8 cellular contexts compared by ENCODE assay signal in genomic region chr16:54936979-54937672, GRCh38. TPM values are rescaled to one million over a fixed set of nuclear protein-coding genes. Genes with fewer than 3 reads are reported as not detected.
DNase-seq lines count a peak whose midpoint lies in the region; ATAC-seq and TF ChIP-seq lines count a peak whose summit lies in the region.

No MANE protein-coding gene starts in this region.

- no peaks in the 10 kb centered on the region for H3K36me3 ChIP-seq in Panc1 (ENCODE audit: control insufficient read depth, insufficient read depth, low read length)

- H3K4me3 Mint-ChIP-seq in progenitor cell of endocrine pancreas (ENCODE audit: low read depth) = peak overlapping the region; percentile 42
- H3K4me3 Mint-ChIP-seq in natural killer cell treated with Interleukin-12 subunit alpha and Interleukin-12 subunit beta and Interleukin-15 and Interleukin-18, amount 100 ng/mL, for 72 hours = no peak overlapping the region

- H3K36me3 Mint-ChIP-seq in progenitor cell of endocrine pancreas (ENCODE audit: insufficient read depth) = no peaks in the 10 kb centered on the region
- no peaks in the 10 kb centered on the region for H3K36me3 Mint-ChIP-seq in natural killer cell treated with Interleukin-12 subunit alpha and Interleukin-12 subunit beta and Interleukin-15 and Interleukin-18, amount 100 ng/mL, for 72 hours

- TF ChIP-seq CTCF in Panc1 (IDR thresholded peaks at IDR 0.05) = peak; percentile 58
- peak; percentile 55 for TF ChIP-seq CTCF in fibroblast of villous mesenchyme (IDR thresholded peaks at IDR 0.05; ENCODE audit: insufficient read depth, low read depth, low read length)
- peak; percentile 90 for TF ChIP-seq CTCF in progenitor cell of endocrine pancreas (IDR thresholded peaks at IDR 0.05; ENCODE audit: unreplicated experiment)

- no peaks in the 10 kb centered on the region for H3K9me3 ChIP-seq in Panc1 (ENCODE audit: control insufficient read depth, insufficient read depth, low read depth, low read length)

- no peaks in the 10 kb centered on the region for H3K27me3 ChIP-seq in Panc1 (ENCODE audit: control insufficient read depth, insufficient read depth, low read length)

- CTCF ChIA-PET in Panc1 (lab: Charles Lee) = no interaction called here

- no peak overlapping the region for H3K27ac ChIP-seq in Panc1 (ENCODE audit: low read length)

- no peaks in the 10 kb centered on the region for H3K4me1 ChIP-seq in Panc1 (ENCODE audit: control insufficient read depth, insufficient read depth, low read length)

- H3K9me3 Mint-ChIP-seq in progenitor cell of endocrine pancreas (ENCODE audit: low read depth) = no peaks in the 10 kb centered on the region
- no peaks in the 10 kb centered on the region for H3K9me3 Mint-ChIP-seq in natural killer cell treated with Interleukin-12 subunit alpha and Interleukin-12 subunit beta and Interleukin-15 and Interleukin-18, amount 100 ng/mL, for 72 hours

- H3K4me1 Mint-ChIP-seq in progenitor cell of endocrine pancreas (ENCODE audit: low read depth) = peaks cover 10% of the 10 kb centered on the region
- H3K4me1 Mint-ChIP-seq in natural killer cell treated with Interleukin-12 subunit alpha and Interleukin-12 subunit beta and Interleukin-15 and Interleukin-18, amount 100 ng/mL, for 72 hours (ENCODE audit: low read depth in 2 of 2) = peaks cover 8 to 9% of the 10 kb centered on the region in 2 donors

- POLR2A ChIA-PET in Panc1 (lab: Charles Lee) = no interaction called here

- no peak overlapping the region for H3K27ac Mint-ChIP-seq in progenitor cell of endocrine pancreas
- H3K27ac Mint-ChIP-seq in natural killer cell treated with Interleukin-12 subunit alpha and Interleukin-12 subunit beta and Interleukin-15 and Interleukin-18, amount 100 ng/mL, for 72 hours = no peak overlapping the region

- in situ Hi-C loops in Panc1 (cut with HindIII; ENCODE audit: low pct_unique_long_range_greater_than_20kb, low sequenced_read_pairs) = no loop called here

- no TSS peak for BruUV-seq in Panc1 (replicated peaks; lab: Mats Ljungman, UMichigan)

- H3K27me3 Mint-ChIP-seq in progenitor cell of endocrine pancreas = peaks cover 91% of the 10 kb centered on the region
- peaks cover 48 to 65% of the 10 kb centered on the region in 2 donors for H3K27me3 Mint-ChIP-seq in natural killer cell treated with Interleukin-12 subunit alpha and Interleukin-12 subunit beta and Interleukin-15 and Interleukin-18, amount 100 ng/mL, for 72 hours

- DNase-seq in GM04504 (ENCODE audit: low read depth) (peak; percentile 70), Panc1 (ENCODE audit: low read depth, low spot score) (no peak), fibroblast of villous mesenchyme (ENCODE audit: low read depth) (no peak), progenitor cell of endocrine pancreas (ENCODE audit: low spot score, unreplicated experiment) (peak; percentile 56), glomerular visceral epithelial cell (ENCODE audit: extremely low spot score) (no peak), SIG-M5 treated with dmso at 0.1 percent for 504 hours (lab: John Stamatoyannopoulos, UW; ENCODE audit: unreplicated experiment) (no peak)
- no peak for DNase-seq in natural killer cell treated with Interleukin-12 subunit alpha and Interleukin-12 subunit beta and Interleukin-15 and Interleukin-18, amount 100 ng/mL, for 72 hours (ENCODE audit: low spot score)

- intact Hi-C loops in Panc1 (cut with micrococcal nuclease; ENCODE audit: unreplicated experiment) = no loop called here

- H3K4me3 ChIP-seq in Panc1 (ENCODE audit: low read depth in 2 of 2, low read length in 2 of 2) (no peak overlapping the region), fibroblast of villous mesenchyme (ENCODE audit: low read depth, low read length) (peak overlapping the region; percentile 3)

- ATAC-seq in Panc1 (no peak), GM21786 (IDR thresholded peaks at IDR 0.05; ENCODE audit: unreplicated experiment) (no peak)
- no peak for ATAC-seq in natural killer cell treated with Interleukin-12 subunit alpha and Interleukin-12 subunit beta and Interleukin-15 and Interleukin-18, amount 100 ng/mL, for 72 hours

RNA-seq across cellular contexts. Expression of gene IRX5, which starts 6.5 kb away (rescaled TPM):
- total RNA-seq in Panc1 (2021; ENCODE audit: unreplicated experiment) (2.7 TPM), fibroblast of villous mesenchyme (under 0.01 TPM in 1 of 2 replicates, not detected in the other), progenitor cell of endocrine pancreas (1.2 and 1.6 TPM in 2 replicates)
- polyA plus RNA-seq in Panc1 (2012; ENCODE audit: insufficient read length) = 1.8 TPM
- not detected for total RNA-seq in natural killer cell treated with Interleukin-12 subunit alpha and Interleukin-12 subunit beta and Interleukin-15 and Interleukin-18, amount 100 ng/mL, for 72 hours

Comparison
In these comparisons a context has a peak if more than half of its experiments do, and no peak if none do; other contexts are left out.
1. DNase-seq: peak in GM04504 (single experiment) and progenitor cell of endocrine pancreas (single experiment); none in Panc1 (single experiment), fibroblast of villous mesenchyme (single experiment), natural killer cell treated with Interleukin-12 subunit alpha and Interleukin-12 subunit beta and Interleukin-15 and Interleukin-18, amount 100 ng/mL, for 72 hours (single experiment), glomerular visceral epithelial cell (single experiment) and SIG-M5 treated with dmso at 0.1 percent for 504 hours (single experiment).
2. Peak in every context shown above with its lines, with median percentiles within 50 percentile points of each other: CTCF ChIP-seq.